ENCODE assay signal across 8 cellular contexts in genomic region chr6:151765444-151765886, GRCh38. TPM values are rescaled to one million over a fixed set of nuclear protein-coding genes. Genes with fewer than 3 reads are reported as not detected.
DNase-seq lines count a peak whose midpoint lies in the region; ATAC-seq and TF ChIP-seq lines count a peak whose summit lies in the region.

No MANE protein-coding gene starts in this region.

- H3K36me3 ChIP-seq in NT2/D1 (ENCODE audit: insufficient read depth, insufficient read length, low read length) (no peaks in the 10 kb centered on the region), ascending aorta (no peaks in the 10 kb centered on the region), gastrocnemius medialis (no peaks in the 10 kb centered on the region)

- peak; percentile 84 for DNase-seq in EH (ENCODE audit: low read depth)
- peak; percentile 43 for DNase-seq in HPDE6-E6E7 (ENCODE audit: extremely low spot score)
- DNase-seq in NT2/D1 (ENCODE audit: low read depth, low spot score), result peak; percentile 25
- peak in 1 of 2 donors; percentile 75 for DNase-seq in ascending aorta (ENCODE audit: low spot score in 2 of 2)
- no peak for DNase-seq in right cardiac atrium
- DNase-seq in gastrocnemius medialis, result peak; percentile 17 to 25
- no peak for DNase-seq in NK-92 (lab: John Stamatoyannopoulos, UW; ENCODE audit: unreplicated experiment)

- intact Hi-C loops in ascending aorta (cut with DNase I), result loop anchor here (2.0 to 5.0 kb wide), 3 partner anchors 42 to 507 kb away; partner anchors contain the start of gene ESR1
- intact Hi-C loops in right cardiac atrium (cut with DNase I), result loop anchor here in 3 of 4 donors (5.0 to 10.0 kb wide), 3 partner anchors 71 to 359 kb away; no protein-coding TSS in a partner anchor
- intact Hi-C loops in gastrocnemius medialis (cut with DNase I; ENCODE audit: low total_unique reads), result loop anchor here (5.0 kb wide), 1 partner anchor 37 kb away; no protein-coding TSS in a partner anchor

- H3K27me3 ChIP-seq in NT2/D1 (ENCODE audit: insufficient read depth, insufficient read length) (no peaks in the 10 kb centered on the region), ascending aorta (no peaks in the 10 kb centered on the region), right cardiac atrium (ENCODE audit: control insufficient read depth, insufficient read depth) (no peaks in the 10 kb centered on the region), gastrocnemius medialis (no peaks in the 10 kb centered on the region)

- TF ChIP-seq CTCF in ascending aorta (IDR thresholded peaks at IDR 0.05) (peak; percentile 39 to 78 (median 74)), gastrocnemius medialis (IDR thresholded peaks at IDR 0.05 in 4 of 5, conservative IDR thresholded peaks at IDR 0.05 in 1 of 5) (peak; percentile 64 to 78 (median 72))

- TF ChIP-seq POLR2A in gastrocnemius medialis (IDR thresholded peaks at IDR 0.05), result no peak

- WGBS in right cardiac atrium, result 1% methylated on average over 2 of the region's 2 CpGs

- H3K27ac ChIP-seq in ascending aorta (no peak overlapping the region), right cardiac atrium (ENCODE audit: low read length) (no peak overlapping the region), gastrocnemius medialis (no peak overlapping the region)

- ATAC-seq in GM21367 (IDR thresholded peaks at IDR 0.05; ENCODE audit: unreplicated experiment) (peak; percentile 52), right cardiac atrium (peak; percentile 61 to 81), gastrocnemius medialis (peak; percentile 69 to 71)

- no peak overlapping the region for H3K4me3 ChIP-seq in NT2/D1 (ENCODE audit: insufficient read length, low read depth)
- no peak overlapping the region for H3K4me3 ChIP-seq in ascending aorta
- H3K4me3 ChIP-seq in right cardiac atrium (ENCODE audit: low read length), result no peak overlapping the region
- H3K4me3 ChIP-seq in gastrocnemius medialis, result no peak overlapping the region

- peaks cover 2% of the 10 kb centered on the region for H3K4me1 ChIP-seq in NT2/D1 (ENCODE audit: insufficient read depth, insufficient read length)
- peaks cover 0 to 6% of the 10 kb centered on the region in 2 donors for H3K4me1 ChIP-seq in ascending aorta
- H3K4me1 ChIP-seq in right cardiac atrium (ENCODE audit: control insufficient read depth, insufficient read depth, low read length), result no peaks in the 10 kb centered on the region
- no peaks in the 10 kb centered on the region for H3K4me1 ChIP-seq in gastrocnemius medialis

- H3K9me3 ChIP-seq in NT2/D1 (ENCODE audit: insufficient read depth, low read length), result no peaks in the 10 kb centered on the region
- H3K9me3 ChIP-seq in ascending aorta, result no peaks in the 10 kb centered on the region
- H3K9me3 ChIP-seq in right cardiac atrium (ENCODE audit: control insufficient read depth, low read length), result no peaks in the 10 kb centered on the region
- no peaks in the 10 kb centered on the region for H3K9me3 ChIP-seq in gastrocnemius medialis

- in situ Hi-C loops in gastrocnemius medialis (cut with MboI; ENCODE audit: low sequenced_read_pairs in 4 of 4), result loop anchor here (5.0 to 25.0 kb wide), 4 partner anchors 357 to 497 kb away; no protein-coding TSS in a partner anchor

- H3K9ac ChIP-seq in NT2/D1 (ENCODE audit: insufficient read length, low read depth), result no peak overlapping the region

RNA-seq across cellular contexts. Expression of gene ESR1, which starts 42.0 kb away (rescaled TPM):
- total RNA-seq in ascending aorta, result 3.0 TPM
- 1 to 10 TPM; 1.6 to 3.3 (median 2.3) TPM for total RNA-seq in right cardiac atrium
- 0.70 TPM for polyA plus RNA-seq in right cardiac atrium
- total RNA-seq in gastrocnemius medialis, result 1 to 10 TPM in 3 of 4 donors, under 1 TPM in 1; 0.61 to 1.1 (median 1.1) TPM

Comparison
In these comparisons a context has a peak if more than half of its experiments do, and no peak if none do; other contexts are left out.
1. DNase-seq: peak in EH (single experiment), HPDE6-E6E7 (single experiment), NT2/D1 (single experiment) and gastrocnemius medialis (2 of 2); none in right cardiac atrium (0 of 3) and NK-92 (single experiment).
2. Peak in every context shown above with its lines, with median percentiles within 50 percentile points of each other: ATAC-seq.